In genomic region chr5:132866342-132867045, GRCh38 we compare ENCODE assay signal across 8 cellular contexts. TPM values are rescaled to one million over a fixed set of nuclear protein-coding genes. Genes with fewer than 3 reads are reported as not detected.
DNase-seq lines count a peak whose midpoint lies in the region; ATAC-seq, FAIRE-seq and TF ChIP-seq lines count a peak whose summit lies in the region.

A gene with protein sequence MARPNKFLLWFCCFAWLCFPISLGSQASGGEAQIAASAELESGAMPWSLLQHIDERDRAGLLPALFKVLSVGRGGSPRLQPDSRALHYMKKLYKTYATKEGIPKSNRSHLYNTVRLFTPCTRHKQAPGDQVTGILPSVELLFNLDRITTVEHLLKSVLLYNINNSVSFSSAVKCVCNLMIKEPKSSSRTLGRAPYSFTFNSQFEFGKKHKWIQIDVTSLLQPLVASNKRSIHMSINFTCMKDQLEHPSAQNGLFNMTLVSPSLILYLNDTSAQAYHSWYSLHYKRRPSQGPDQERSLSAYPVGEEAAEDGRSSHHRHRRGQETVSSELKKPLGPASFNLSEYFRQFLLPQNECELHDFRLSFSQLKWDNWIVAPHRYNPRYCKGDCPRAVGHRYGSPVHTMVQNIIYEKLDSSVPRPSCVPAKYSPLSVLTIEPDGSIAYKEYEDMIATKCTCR (minus strand): TSS chr5:132866469. CDS start chr5:132864533, 1,936 bp downstream.
Gene UQCRQ, plus strand, starts transcription at chr5:132866642. Its CDS starts 240 bp downstream, at chr5:132866882.

- TF ChIP-seq CTCF in colonic mucosa (IDR thresholded peaks at IDR 0.05), result no peak

- H3K36me3 ChIP-seq in BLaER1, result peaks cover 39% of the 10 kb centered on the region
- no peaks in the 10 kb centered on the region for H3K36me3 ChIP-seq in colonic mucosa

- peak within 1 kb of the TSS; percentile 91 for H3K27ac ChIP-seq in BLaER1
- peak within 1 kb of the TSS; percentile 83 for H3K27ac ChIP-seq in colonic mucosa
- H3K27ac ChIP-seq in layer of hippocampus (ENCODE audit: low read depth, low read length), result peak within 1 kb of the TSS; percentile 97

- intact Hi-C loops in colonic mucosa (cut with DNase I), result loop anchor here (5.0 kb wide), 1 partner anchor 34 kb away; the partner anchor contains the start of gene SHROOM1

- ATAC-seq in HG03457 (IDR thresholded peaks at IDR 0.05; ENCODE audit: unreplicated experiment), result peak; percentile 99

- H3K27me3 ChIP-seq in BLaER1, result no peaks in the 10 kb centered on the region
- H3K27me3 ChIP-seq in colonic mucosa, result no peaks in the 10 kb centered on the region
- no peaks in the 10 kb centered on the region for H3K27me3 ChIP-seq in layer of hippocampus (ENCODE audit: control insufficient read depth, insufficient read depth, low read length)

- peaks cover 21% of the 10 kb centered on the region; the same call in 1 of the 2 replicates for H4K20me1 ChIP-seq in BLaER1

- H3K4me2 ChIP-seq in BLaER1, result peak within 1 kb of the TSS; percentile 90

- DNase-seq in GM19239 (ENCODE audit: insufficient read length, low spot score), result peak; percentile 90
- peak; percentile 97 to 99 for DNase-seq in NCI-H524 (lab: John Stamatoyannopoulos, UW)
- peak; percentile 92 for DNase-seq in activated CD4-positive, alpha-beta T cell treated with anti-CD3 and anti-CD28 coated beads for 48 hours
- DNase-seq in colonic mucosa, result peak; percentile 98
- DNase-seq in stimulated activated CD4-positive, alpha-beta T cell treated with anti-CD3 and anti-CD28 coated beads, Interleukin-1b, Interleukin-23, amount 100 ng/mL, for 4 hours (ENCODE audit: low read depth in 2 of 2), result peak; percentile 77 to 82

- peak; percentile 97 for FAIRE-seq in GM19239 (lab: Jason Lieb, UNC)

- H3K9me3 ChIP-seq in BLaER1 (no peaks in the 10 kb centered on the region), colonic mucosa (no peaks in the 10 kb centered on the region)

- H3K4me3 ChIP-seq in BLaER1 (peak within 1 kb of the TSS; percentile 89), colonic mucosa (peak within 1 kb of the TSS; percentile 72)

- H3K9ac ChIP-seq in BLaER1 (peak within 1 kb of the TSS; percentile 94), colonic mucosa (ENCODE audit: low read depth in 2 of 2, low read length in 2 of 2) (peak within 1 kb of the TSS; percentile 70 to 94)

- peaks cover 26% of the 10 kb centered on the region for H3K4me1 ChIP-seq in BLaER1
- peaks cover 7% of the 10 kb centered on the region for H3K4me1 ChIP-seq in colonic mucosa

RNA-seq across cellular contexts. Expression of the first gene that starts in this region (rescaled TPM):
- total RNA-seq in colonic mucosa, result under 1 TPM; 0.64 to 0.69 TPM

RNA-seq across cellular contexts. Expression of gene UQCRQ, which starts in this region (rescaled TPM):
- total RNA-seq in colonic mucosa, result 100 to 1,000 TPM; 885 to 920 TPM

Comparison
In these comparisons a context has a peak if more than half of its experiments do, and no peak if none do; other contexts are left out.
1. Peak in every context shown above with its lines: DNase-seq, ATAC-seq, H3K4me3 ChIP-seq and H3K27ac ChIP-seq.